In the genomic region with DNA sequence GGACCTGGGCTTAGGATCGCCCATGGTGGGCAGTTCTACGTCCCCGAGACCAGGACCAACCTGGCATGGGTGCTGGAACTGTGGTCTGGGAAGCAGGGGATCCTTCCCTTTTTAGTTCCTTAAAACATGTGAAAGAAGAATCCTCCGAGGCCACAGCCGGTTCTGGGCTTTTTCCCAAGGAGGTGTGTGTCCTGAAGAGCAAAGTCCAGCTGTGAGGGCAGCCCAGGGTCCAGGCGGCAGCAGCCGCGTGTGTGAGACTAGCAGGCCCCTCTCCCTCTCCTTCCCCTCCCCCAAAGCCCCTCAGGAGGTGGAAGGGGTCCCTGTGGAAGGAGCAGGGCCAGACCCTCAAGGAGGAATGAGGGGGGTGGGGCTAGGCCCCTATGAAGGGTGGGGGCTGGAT, we compare ENCODE assay signal across 1 cellular context.
A peak's percentile ranks its signal among the peaks of the same experiment; 100 is the strongest.
TF ChIP-seq lines count a peak whose summit lies in the region.

No MANE protein-coding gene starts in this region.

TF ChIP-seq in liver, 16 proteins besides CTCF, POLR2A, EP300 and RAD21:
- TF ChIP-seq, protein P1, sequence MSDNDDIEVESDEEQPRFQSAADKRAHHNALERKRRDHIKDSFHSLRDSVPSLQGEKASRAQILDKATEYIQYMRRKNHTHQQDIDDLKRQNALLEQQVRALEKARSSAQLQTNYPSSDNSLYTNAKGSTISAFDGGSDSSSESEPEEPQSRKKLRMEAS (IDR thresholded peaks at IDR 0.05): no peak
- TF ChIP-seq YY1 (IDR thresholded peaks at IDR 0.05) (no peak), GABPA (IDR thresholded peaks at IDR 0.05 in 1 of 2, conservative IDR thresholded peaks at IDR 0.05 in 1 of 2) (no peak), JUND (IDR thresholded peaks at IDR 0.05) (no peak), EGR1 (IDR thresholded peaks at IDR 0.05; ENCODE audit: low read depth in 2 of 2) (no peak), TAF1 (conservative IDR thresholded peaks at IDR 0.05) (no peak), HNF4A (conservative IDR thresholded peaks at IDR 0.05) (peak; percentile 73 to 81), RXRA (IDR thresholded peaks at IDR 0.05) (peak in 1 of 2 donors; percentile 20), FOXA2 (IDR thresholded peaks at IDR 0.05) (no peak), NR2F2 (IDR thresholded peaks at IDR 0.05) (no peak), HNF4G (IDR thresholded peaks at IDR 0.05) (no peak), SP1 (IDR thresholded peaks at IDR 0.05) (no peak), FOXA1 (IDR thresholded peaks at IDR 0.05) (no peak)
- TF ChIP-seq, protein P2, sequence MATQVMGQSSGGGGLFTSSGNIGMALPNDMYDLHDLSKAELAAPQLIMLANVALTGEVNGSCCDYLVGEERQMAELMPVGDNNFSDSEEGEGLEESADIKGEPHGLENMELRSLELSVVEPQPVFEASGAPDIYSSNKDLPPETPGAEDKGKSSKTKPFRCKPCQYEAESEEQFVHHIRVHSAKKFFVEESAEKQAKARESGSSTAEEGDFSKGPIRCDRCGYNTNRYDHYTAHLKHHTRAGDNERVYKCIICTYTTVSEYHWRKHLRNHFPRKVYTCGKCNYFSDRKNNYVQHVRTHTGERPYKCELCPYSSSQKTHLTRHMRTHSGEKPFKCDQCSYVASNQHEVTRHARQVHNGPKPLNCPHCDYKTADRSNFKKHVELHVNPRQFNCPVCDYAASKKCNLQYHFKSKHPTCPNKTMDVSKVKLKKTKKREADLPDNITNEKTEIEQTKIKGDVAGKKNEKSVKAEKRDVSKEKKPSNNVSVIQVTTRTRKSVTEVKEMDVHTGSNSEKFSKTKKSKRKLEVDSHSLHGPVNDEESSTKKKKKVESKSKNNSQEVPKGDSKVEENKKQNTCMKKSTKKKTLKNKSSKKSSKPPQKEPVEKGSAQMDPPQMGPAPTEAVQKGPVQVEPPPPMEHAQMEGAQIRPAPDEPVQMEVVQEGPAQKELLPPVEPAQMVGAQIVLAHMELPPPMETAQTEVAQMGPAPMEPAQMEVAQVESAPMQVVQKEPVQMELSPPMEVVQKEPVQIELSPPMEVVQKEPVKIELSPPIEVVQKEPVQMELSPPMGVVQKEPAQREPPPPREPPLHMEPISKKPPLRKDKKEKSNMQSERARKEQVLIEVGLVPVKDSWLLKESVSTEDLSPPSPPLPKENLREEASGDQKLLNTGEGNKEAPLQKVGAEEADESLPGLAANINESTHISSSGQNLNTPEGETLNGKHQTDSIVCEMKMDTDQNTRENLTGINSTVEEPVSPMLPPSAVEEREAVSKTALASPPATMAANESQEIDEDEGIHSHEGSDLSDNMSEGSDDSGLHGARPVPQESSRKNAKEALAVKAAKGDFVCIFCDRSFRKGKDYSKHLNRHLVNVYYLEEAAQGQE (IDR thresholded peaks at IDR 0.05): no peak
- TF ChIP-seq, protein P3, sequence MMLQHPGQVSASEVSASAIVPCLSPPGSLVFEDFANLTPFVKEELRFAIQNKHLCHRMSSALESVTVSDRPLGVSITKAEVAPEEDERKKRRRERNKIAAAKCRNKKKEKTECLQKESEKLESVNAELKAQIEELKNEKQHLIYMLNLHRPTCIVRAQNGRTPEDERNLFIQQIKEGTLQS (IDR thresholded peaks at IDR 0.05): no peak
- TF ChIP-seq, protein P4, sequence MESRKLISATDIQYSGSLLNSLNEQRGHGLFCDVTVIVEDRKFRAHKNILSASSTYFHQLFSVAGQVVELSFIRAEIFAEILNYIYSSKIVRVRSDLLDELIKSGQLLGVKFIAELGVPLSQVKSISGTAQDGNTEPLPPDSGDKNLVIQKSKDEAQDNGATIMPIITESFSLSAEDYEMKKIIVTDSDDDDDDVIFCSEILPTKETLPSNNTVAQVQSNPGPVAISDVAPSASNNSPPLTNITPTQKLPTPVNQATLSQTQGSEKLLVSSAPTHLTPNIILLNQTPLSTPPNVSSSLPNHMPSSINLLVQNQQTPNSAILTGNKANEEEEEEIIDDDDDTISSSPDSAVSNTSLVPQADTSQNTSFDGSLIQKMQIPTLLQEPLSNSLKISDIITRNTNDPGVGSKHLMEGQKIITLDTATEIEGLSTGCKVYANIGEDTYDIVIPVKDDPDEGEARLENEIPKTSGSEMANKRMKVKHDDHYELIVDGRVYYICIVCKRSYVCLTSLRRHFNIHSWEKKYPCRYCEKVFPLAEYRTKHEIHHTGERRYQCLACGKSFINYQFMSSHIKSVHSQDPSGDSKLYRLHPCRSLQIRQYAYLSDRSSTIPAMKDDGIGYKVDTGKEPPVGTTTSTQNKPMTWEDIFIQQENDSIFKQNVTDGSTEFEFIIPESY (IDR thresholded peaks at IDR 0.05): no peak
